8 cellular contexts compared by ENCODE assay signal in genomic region chr4:13548984-13549546, GRCh38. TPM values are rescaled to one million over a fixed set of nuclear protein-coding genes. Genes with fewer than 3 reads are reported as not detected.
A peak's percentile ranks its signal among the peaks of the same experiment; 100 is the strongest.
DNase-seq lines count a peak whose midpoint lies in the region; ATAC-seq and TF ChIP-seq lines count a peak whose summit lies in the region.

No MANE protein-coding gene starts in this region.

- peak; percentile 83 for TF ChIP-seq CTCF in GM12873 (IDR thresholded peaks at IDR 0.05; ENCODE audit: insufficient read depth, low read depth, low read length, missing control alignments)

- peak; percentile 60 for ATAC-seq in HG02759 (IDR thresholded peaks at IDR 0.05; ENCODE audit: unreplicated experiment)
- ATAC-seq in left cardiac atrium = peak; percentile 58 to 66
- ATAC-seq in aorta (ENCODE audit: low FRiP score) = peak; percentile 89

- peaks cover 0 to 2% of the 10 kb centered on the region in 2 donors for H3K27me3 ChIP-seq in aorta (ENCODE audit: control insufficient read depth in 1 of 2, insufficient read depth in 2 of 2, low read length in 1 of 2)

- intact Hi-C loops in left cardiac atrium (cut with DNase I) (loop anchor here (2.0 to 10.0 kb wide), 3 partner anchors 697 to 818 kb away; no protein-coding TSS in a partner anchor), aorta (cut with DNase I) (loop anchor here (2.0 to 10.0 kb wide), 3 partner anchors 696 to 822 kb away; no protein-coding TSS in a partner anchor)

- H3K36me3 ChIP-seq in aorta (ENCODE audit: control insufficient read depth in 1 of 2, insufficient read depth in 2 of 2, low read length in 1 of 2) = no peaks in the 10 kb centered on the region

- peaks cover 2% of the 10 kb centered on the region for H3K9me3 ChIP-seq in aorta (ENCODE audit: control insufficient read depth, low read length)

- H3K27ac ChIP-seq in aorta (ENCODE audit: low read depth in 1 of 2, low read length in 2 of 2) = no peak overlapping the region

- H3K4me3 ChIP-seq in aorta (ENCODE audit: low read length in 2 of 2) = no peak overlapping the region

- 4% methylated on average over 21 of the region's 21 CpGs for WGBS in aorta, 2 donors

- no peaks in the 10 kb centered on the region for H3K4me1 ChIP-seq in aorta (ENCODE audit: control insufficient read depth in 1 of 2, insufficient read depth in 2 of 2, low read length in 2 of 2)

- DNase-seq in NCI-H1105 (lab: John Stamatoyannopoulos, UW) (peak; percentile 41), SW 1271 (lab: John Stamatoyannopoulos, UW) (peak; percentile 5 to 74), left cardiac atrium (peak; percentile 80), putamen (ENCODE audit: low spot score) (peak; percentile 45), aorta (peak; percentile 85 to 94)
- DNase-seq in activated naive CD8-positive, alpha-beta T cell treated with anti-CD3 and anti-CD28 coated beads, Interleukin-2, amount 50 U/mL, for 16 hours (ENCODE audit: low read depth, low spot score) = peak; percentile 78

RNA-seq across cellular contexts. Expression of gene NKX3-2, which starts 4.8 kb away (rescaled TPM):
- total RNA-seq in left cardiac atrium (not detected), aorta (under 1 TPM; 0.13 to 0.18 TPM)
- not detected for polyA plus RNA-seq in aorta

Comparison
In these comparisons a context has a peak if more than half of its experiments do, and no peak if none do; other contexts are left out.
1. DNase-seq: peak in every context shown above with its lines; median percentile 90 in aorta; 80 in left cardiac atrium; 78 in activated naive CD8-positive, alpha-beta T cell treated with anti-CD3 and anti-CD28 coated beads, Interleukin-2, amount 50 U/mL, for 16 hours; 45 in putamen; 41 in NCI-H1105; 40 in SW 1271.